Comparison of ENCODE assay signal across 1 cellular context in the genomic region with DNA sequence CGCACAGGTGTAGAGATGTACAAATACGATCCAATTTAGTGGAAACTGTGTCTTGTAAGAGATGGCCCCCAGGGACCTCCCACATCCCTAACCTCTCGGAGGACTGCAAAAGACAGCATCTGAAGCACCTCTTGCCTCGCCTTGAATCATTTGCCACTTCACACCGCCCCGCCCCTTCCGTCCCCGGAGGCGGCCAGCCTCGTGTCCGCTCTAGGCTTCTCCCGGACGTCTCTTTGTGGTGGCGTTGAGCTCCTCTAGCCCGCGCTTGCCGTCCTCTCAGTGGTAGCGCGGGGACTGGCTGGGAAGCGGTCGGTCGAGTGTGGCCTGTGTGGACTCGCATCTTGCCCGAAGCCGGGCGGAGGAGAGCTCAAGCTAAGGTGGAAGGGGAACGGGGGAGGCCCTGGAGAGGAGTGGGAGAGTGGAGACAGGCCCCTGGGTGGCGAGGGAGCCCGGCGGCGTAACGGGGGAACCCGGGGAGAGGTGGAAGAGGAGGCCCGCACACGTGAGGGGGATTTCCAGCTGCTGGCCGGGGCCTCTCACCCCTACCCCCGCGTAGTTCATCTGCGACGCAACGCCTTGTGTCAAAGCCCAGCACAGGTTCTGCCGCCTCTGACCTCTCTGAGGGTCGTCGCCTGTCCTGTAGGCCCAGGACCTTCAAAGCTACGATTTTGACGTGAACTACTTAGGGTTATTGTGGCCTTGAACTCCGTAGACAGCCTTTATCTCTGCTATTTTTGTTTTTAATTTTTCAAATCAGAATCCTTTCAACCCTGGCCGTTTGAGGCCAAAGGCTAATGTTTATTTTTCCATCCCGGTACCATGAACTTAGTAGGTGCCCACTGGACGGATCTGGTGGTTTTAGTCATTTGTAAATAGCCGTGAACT.
TF ChIP-seq lines count a peak whose summit lies in the region.

A gene (plus strand): TSS at position 279 of the 885 bp plus-strand sequence. CDS start 7,845 bp downstream, outside the sequence.

TF ChIP-seq in SK-N-SH, 30 proteins besides CTCF, POLR2A, EP300 and RAD21 (continued from another document):
- TF ChIP-seq, protein P1, sequence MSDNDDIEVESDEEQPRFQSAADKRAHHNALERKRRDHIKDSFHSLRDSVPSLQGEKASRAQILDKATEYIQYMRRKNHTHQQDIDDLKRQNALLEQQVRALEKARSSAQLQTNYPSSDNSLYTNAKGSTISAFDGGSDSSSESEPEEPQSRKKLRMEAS (IDR thresholded peaks at IDR 0.05; ENCODE audit: low read depth), result peak; percentile 92
- TF ChIP-seq, protein P2, sequence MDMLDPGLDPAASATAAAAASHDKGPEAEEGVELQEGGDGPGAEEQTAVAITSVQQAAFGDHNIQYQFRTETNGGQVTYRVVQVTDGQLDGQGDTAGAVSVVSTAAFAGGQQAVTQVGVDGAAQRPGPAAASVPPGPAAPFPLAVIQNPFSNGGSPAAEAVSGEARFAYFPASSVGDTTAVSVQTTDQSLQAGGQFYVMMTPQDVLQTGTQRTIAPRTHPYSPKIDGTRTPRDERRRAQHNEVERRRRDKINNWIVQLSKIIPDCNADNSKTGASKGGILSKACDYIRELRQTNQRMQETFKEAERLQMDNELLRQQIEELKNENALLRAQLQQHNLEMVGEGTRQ (IDR thresholded peaks at IDR 0.05; ENCODE audit: borderline replicate concordance, low read depth, low read length), result no peak
- TF ChIP-seq JUND (IDR thresholded peaks at IDR 0.05) (no peak), ELF1 (IDR thresholded peaks at IDR 0.05) (peak; percentile 70), RXRA (IDR thresholded peaks at IDR 0.05; ENCODE audit: borderline replicate concordance, low read depth) (no peak), GABPA (IDR thresholded peaks at IDR 0.05; ENCODE audit: low read depth) (peak; percentile 91), TAF1 (IDR thresholded peaks at IDR 0.05; ENCODE audit: borderline replicate concordance, low read depth, low read length) (peak; percentile 97), RCOR1 (IDR thresholded peaks at IDR 0.05; ENCODE audit: low read length) (no peak), MXI1 (IDR thresholded peaks at IDR 0.05; ENCODE audit: low read depth, low read length) (peak; percentile 78), RFX5 (IDR thresholded peaks at IDR 0.05; ENCODE audit: low read length) (no peak)
- TF ChIP-seq, protein P3, sequence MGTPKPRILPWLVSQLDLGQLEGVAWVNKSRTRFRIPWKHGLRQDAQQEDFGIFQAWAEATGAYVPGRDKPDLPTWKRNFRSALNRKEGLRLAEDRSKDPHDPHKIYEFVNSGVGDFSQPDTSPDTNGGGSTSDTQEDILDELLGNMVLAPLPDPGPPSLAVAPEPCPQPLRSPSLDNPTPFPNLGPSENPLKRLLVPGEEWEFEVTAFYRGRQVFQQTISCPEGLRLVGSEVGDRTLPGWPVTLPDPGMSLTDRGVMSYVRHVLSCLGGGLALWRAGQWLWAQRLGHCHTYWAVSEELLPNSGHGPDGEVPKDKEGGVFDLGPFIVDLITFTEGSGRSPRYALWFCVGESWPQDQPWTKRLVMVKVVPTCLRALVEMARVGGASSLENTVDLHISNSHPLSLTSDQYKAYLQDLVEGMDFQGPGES (IDR thresholded peaks at IDR 0.05; ENCODE audit: low read depth, low read length), result no peak
- TF ChIP-seq, protein P4, sequence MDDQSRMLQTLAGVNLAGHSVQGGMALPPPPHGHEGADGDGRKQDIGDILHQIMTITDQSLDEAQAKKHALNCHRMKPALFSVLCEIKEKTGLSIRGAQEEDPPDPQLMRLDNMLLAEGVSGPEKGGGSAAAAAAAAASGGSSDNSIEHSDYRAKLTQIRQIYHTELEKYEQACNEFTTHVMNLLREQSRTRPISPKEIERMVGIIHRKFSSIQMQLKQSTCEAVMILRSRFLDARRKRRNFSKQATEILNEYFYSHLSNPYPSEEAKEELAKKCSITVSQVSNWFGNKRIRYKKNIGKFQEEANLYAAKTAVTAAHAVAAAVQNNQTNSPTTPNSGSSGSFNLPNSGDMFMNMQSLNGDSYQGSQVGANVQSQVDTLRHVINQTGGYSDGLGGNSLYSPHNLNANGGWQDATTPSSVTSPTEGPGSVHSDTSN (IDR thresholded peaks at IDR 0.05), result peak; percentile 35; the same call in 1 of the 2 replicates
